ENCODE assay signal across 22 cellular contexts in the genomic region with DNA sequence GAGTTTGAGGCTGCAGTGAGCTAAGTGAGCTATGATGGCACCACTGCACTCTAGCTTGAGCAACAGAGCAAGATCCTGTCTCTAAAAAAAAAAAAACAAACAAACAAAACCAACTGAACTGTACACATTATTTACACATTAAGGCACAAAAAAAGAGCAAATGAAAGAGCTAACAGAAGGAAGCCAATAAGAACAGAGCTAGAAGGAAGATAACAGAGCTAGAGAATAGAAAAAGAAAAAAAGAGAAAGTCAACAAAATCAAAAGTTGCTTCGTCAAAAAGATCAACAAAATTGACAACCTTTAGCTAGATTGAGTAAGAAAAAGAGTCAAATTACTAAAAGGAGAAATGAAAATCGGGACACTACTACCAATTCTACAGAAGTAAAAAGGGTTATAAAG. TPM values are rescaled to one million over a fixed set of nuclear protein-coding genes. Genes with fewer than 3 reads are reported as not detected.
"Had no signal": no experiment of that assay in that cellular context is flagged by ENCODE, and none has a peak within 500 bp of the region (broad histone marks: within the 10 kb centered on the region; RNA-seq: fewer than 3 reads in every experiment).

No MANE protein-coding gene starts in this region.

- H3K9me3 ChIP-seq: neutrophil, psoas muscle, sigmoid colon, stomach, thoracic aorta, transverse colon had no signal

- H3K36me3 Mint-ChIP-seq: naive thymus-derived CD8-positive, alpha-beta T cell had no signal

- H3K27me3 ChIP-seq: neutrophil, sigmoid colon, stomach, transverse colon had no signal

- FAIRE-seq: colon, endothelial cell of umbilical vein had no signal

- H3K4me3 Mint-ChIP-seq: endodermal cell; naive thymus-derived CD8-positive, alpha-beta T cell had no signal

- H3K4me1 ChIP-seq: foreskin keratinocyte, psoas muscle had no signal

- H3K27ac Mint-ChIP-seq: endodermal cell had no signal

- DNase-seq: dermis blood vessel endothelial cell; endodermal cell; erythroblast; foreskin keratinocyte; left colon; left ventricle myocardium superior; naive thymus-derived CD8-positive, alpha-beta T cell; psoas muscle; sigmoid colon; stimulated activated CD4-positive, alpha-beta T cell treated with anti-CD3 and anti-CD28 coated beads, Interleukin-2, amount 100 ng/mL, for 24 hours; stimulated activated CD4-positive, alpha-beta T cell treated with anti-CD3 and anti-CD28 coated beads, Interleukin-4, amount 100 ng/mL, for 4 hours; stimulated activated naive CD4-positive, alpha-beta T cell; stomach; substantia nigra; transverse colon had no signal

- H3K27ac ChIP-seq: foreskin keratinocyte, neutrophil, psoas muscle, sigmoid colon, skin epidermis, stomach, thoracic aorta, transverse colon had no signal

- H3K4me3 ChIP-seq: psoas muscle, sigmoid colon, skin epidermis, stomach, thoracic aorta, transverse colon had no signal

- ATAC-seq: foreskin keratinocyte; left colon; left ventricle myocardium superior; naive thymus-derived CD8-positive, alpha-beta T cell; psoas muscle had no signal

- H3K9me3 Mint-ChIP-seq: endodermal cell; naive thymus-derived CD8-positive, alpha-beta T cell had no signal

- H3K36me3 ChIP-seq: sigmoid colon, stomach, thoracic aorta, transverse colon had no signal

- H3K4me1 Mint-ChIP-seq: endodermal cell had no signal

RNA-seq across cellular contexts. Expression of a gene that starts 34.8 kb away (rescaled TPM):
- total RNA-seq: foreskin keratinocyte, kidney epithelial cell, lung microvascular endothelial cell had no signal
- polyA plus RNA-seq: foreskin keratinocyte had no signal
